Comparison of ENCODE assay signal across 8 cellular contexts in the genomic region with DNA sequence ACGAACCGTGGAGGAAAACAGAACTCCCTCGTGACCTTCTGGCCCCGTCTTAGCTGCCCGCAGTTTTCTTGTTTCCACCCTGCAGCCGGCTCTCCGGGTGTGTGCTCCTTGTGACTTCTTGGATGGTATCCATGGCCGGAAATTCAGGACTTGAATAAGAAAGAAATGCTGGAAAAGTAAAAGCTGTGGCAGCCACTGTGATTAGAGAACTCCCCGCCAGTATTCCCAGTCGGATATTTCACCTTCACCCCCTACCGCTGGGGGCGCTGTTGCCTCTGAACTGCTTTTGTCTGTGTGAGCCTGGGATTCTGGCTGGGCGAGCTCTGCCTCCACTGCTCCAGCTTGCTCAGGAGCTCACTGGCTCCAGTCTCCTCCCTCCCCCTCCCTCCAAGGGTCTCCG. TPM values are rescaled to one million over a fixed set of nuclear protein-coding genes. Genes with fewer than 3 reads are reported as not detected.
DNase-seq lines count a peak whose midpoint lies in the region; ATAC-seq, FAIRE-seq and TF ChIP-seq lines count a peak whose summit lies in the region.

No MANE protein-coding gene starts in this region.

- H3K4me3 ChIP-seq in foreskin fibroblast (ENCODE audit: low read depth in 1 of 2, low read length in 2 of 2), result no peak overlapping the region

- no peak overlapping the region for H3K27ac Mint-ChIP-seq in HFFc6

- H3K4me3 Mint-ChIP-seq in HFFc6, result no peak overlapping the region

- peak; percentile 59 for ATAC-seq in GM19351 (IDR thresholded peaks at IDR 0.05; ENCODE audit: unreplicated experiment)
- ATAC-seq in GM21529 (IDR thresholded peaks at IDR 0.05; ENCODE audit: unreplicated experiment), result no peak

- peaks cover 20% of the 10 kb centered on the region for H3K27me3 Mint-ChIP-seq in HFFc6 (ENCODE audit: insufficient read depth)

- no peaks in the 10 kb centered on the region for H3K9me3 Mint-ChIP-seq in HFFc6

- TF ChIP-seq CTCF in foreskin fibroblast (IDR thresholded peaks at IDR 0.05; ENCODE audit: low read depth, low read length), result peak; percentile 28
- TF ChIP-seq CTCF in HFFc6 (IDR thresholded peaks at IDR 0.05), result no peak

- no peaks in the 10 kb centered on the region for H3K4me1 Mint-ChIP-seq in HFFc6 (ENCODE audit: low read depth)

- no peaks in the 10 kb centered on the region for H3K36me3 Mint-ChIP-seq in HFFc6 (ENCODE audit: low read depth)

- DNase-seq in SKM-1 treated with dmso at 0.1 percent for 144 hours (lab: John Stamatoyannopoulos, UW; ENCODE audit: unreplicated experiment) (peak; percentile 24), foreskin fibroblast (no peak), pulmonary artery endothelial cell (ENCODE audit: low read depth, low spot score) (peak; percentile 48), GM19239 (ENCODE audit: insufficient read length, low spot score) (no peak), HPDE6-E6E7 (ENCODE audit: extremely low spot score) (no peak), HFFc6 (no peak)

- FAIRE-seq in GM19239 (lab: Jason Lieb, UNC), result no peak

RNA-seq across cellular contexts. Expression of gene CYP4V2, which starts 41.5 kb away (rescaled TPM):
- total RNA-seq in pulmonary artery endothelial cell, result 2.6 and 3.1 TPM in 2 replicates
- total RNA-seq in HFFc6 (2021; fragmentation: NEBNext Ultra II Directional; extraction: Animal tissue kit (Norgen Biotek cat#: 25700)), result 1 to 10 TPM; 4.8 to 8.4 (median 6.1) TPM

RNA-seq across cellular contexts. Expression of gene FAM149A, which starts 45.4 kb away (rescaled TPM):
- 0.28 and 0.40 TPM in 2 replicates for total RNA-seq in pulmonary artery endothelial cell
- not detected for total RNA-seq in HFFc6 (2021; fragmentation: NEBNext Ultra II Directional; extraction: Animal tissue kit (Norgen Biotek cat#: 25700))

Comparison
In these comparisons a context has a peak if more than half of its experiments do, and no peak if none do; other contexts are left out.
1. DNase-seq: peak in SKM-1 treated with dmso at 0.1 percent for 144 hours (single experiment) and pulmonary artery endothelial cell (single experiment); none in foreskin fibroblast (0 of 2), GM19239 (single experiment), HPDE6-E6E7 (single experiment) and HFFc6 (single experiment).